Comparison of ENCODE assay signal across 12 cellular contexts in genomic region chrX:24777660-24778059, GRCh38.
DNase-seq lines count a peak whose midpoint lies in the region; ATAC-seq, FAIRE-seq and TF ChIP-seq lines count a peak whose summit lies in the region.
"Had no signal": no experiment of that assay in that cellular context is flagged by ENCODE, and none has a peak within 500 bp of the region (broad histone marks: within the 10 kb centered on the region; RNA-seq: fewer than 3 reads in every experiment).

No MANE protein-coding gene starts in this region.

- no peak for TF ChIP-seq POLR2A in GM12892 (IDR thresholded peaks at IDR 0.05; ENCODE audit: low read depth, low read length)

- ATAC-seq in GM19463 (IDR thresholded peaks at IDR 0.05; ENCODE audit: unreplicated experiment) (peak; percentile 99), HG03025 (IDR thresholded peaks at IDR 0.05; ENCODE audit: low FRiP score, unreplicated experiment) (peak; percentile 98)
- ATAC-seq: lower lobe of right lung had no signal

- peak; percentile 9 for FAIRE-seq in GM12892 (lab: Jason Lieb, UNC)
- FAIRE-seq: H54 had no signal

- DNase-seq in GM12892 (ENCODE audit: insufficient read length) (peak; percentile 3), NAMALWA (ENCODE audit: low spot score) (peak; percentile 68), Ammon's horn (ENCODE audit: low spot score) (no peak), AML-193 (lab: John Stamatoyannopoulos, UW) (no peak), activated gamma-delta T cell (lab: John Stamatoyannopoulos, UW) (no peak), globus pallidus (ENCODE audit: low spot score) (no peak)
- DNase-seq: lower lobe of right lung, NCI-H187, Right ventricle myocardium superior had no signal

Comparison
In these comparisons a context has a peak if more than half of its experiments do, and no peak if none do; other contexts are left out.
1. DNase-seq: peak in GM12892 (single experiment) and NAMALWA (single experiment); none in Ammon's horn (single experiment), AML-193 (0 of 2), activated gamma-delta T cell (single experiment) and globus pallidus (single experiment).